9 cellular contexts compared by ENCODE assay signal in genomic region chr11:14359573-14360031, GRCh38. TPM values are rescaled to one million over a fixed set of nuclear protein-coding genes. Genes with fewer than 3 reads are reported as not detected.
DNase-seq lines count a peak whose midpoint lies in the region; ATAC-seq, FAIRE-seq and TF ChIP-seq lines count a peak whose summit lies in the region.
"Had no signal": no experiment of that assay in that cellular context is flagged by ENCODE, and none has a peak within 500 bp of the region (broad histone marks: within the 10 kb centered on the region; RNA-seq: fewer than 3 reads in every experiment).

No MANE protein-coding gene starts in this region.

- H3K4me2 ChIP-seq in GM12878 (ENCODE audit: control insufficient read depth, insufficient read depth): peak overlapping the region; percentile 96

- no TSS peak for BruUV-seq in A673 (replicated peaks; lab: Mats Ljungman, UMichigan)
- no TSS peak for BruUV-seq in GM12878 (replicated peaks; lab: Mats Ljungman, UMichigan)

- H3K9me3 ChIP-seq in A673 (ENCODE audit: low read depth, low read length, poor library complexity, severe bottlenecking): no peaks in the 10 kb centered on the region
- H3K9me3 ChIP-seq in GM12878 (replicated peaks; ENCODE audit: control insufficient read depth, insufficient read depth, low read length): no peaks in the 10 kb centered on the region

- peak overlapping the region; percentile 80 for H3K4me3 Mint-ChIP-seq in memory B cell

- peak overlapping the region; percentile 93 for H2AFZ ChIP-seq in GM12878 (ENCODE audit: control insufficient read depth, low read depth, low read length)

- no peaks in the 10 kb centered on the region for H3K9me3 Mint-ChIP-seq in memory B cell

- peaks cover 42% of the 10 kb centered on the region for H3K79me2 ChIP-seq in GM12878 (ENCODE audit: control insufficient read depth, insufficient read depth, low read length)

- H3K4me3 ChIP-seq in A673 (ENCODE audit: low read depth, low read length, poor library complexity, severe bottlenecking) (peak overlapping the region; percentile 78), HFF-Myc (replicated peaks; ENCODE audit: low read depth, low read length) (peak overlapping the region; percentile 60), GM12878 (peak overlapping the region; percentile 68)

- H3K27ac Mint-ChIP-seq in memory B cell: peak overlapping the region; percentile 61

- in situ Hi-C loops in GM12878 (cut with MboI): no loop called here

- H3K36me3 ChIP-seq in A673 (ENCODE audit: insufficient read depth, low read length, poor library complexity, severe bottlenecking) (no peaks in the 10 kb centered on the region), GM12878 (ENCODE audit: control insufficient read depth in 2 of 2, insufficient read depth in 2 of 2, low read length in 1 of 2) (no peaks in the 10 kb centered on the region)

- CTCF ChIA-PET in A673 (lab: Charles Lee): no interaction called here
- CTCF ChIA-PET in GM12878 (lab: Yijun Ruan, JAX): interaction anchor here (0.8 to 1.0 kb wide), 2 partner anchors 59 to 101 kb away, joined by 3 to 4 read pairs; no protein-coding TSS in a partner anchor

- RAD21 ChIA-PET in GM12878 (lab: Charles Lee; ENCODE audit: unreplicated experiment): interaction anchor here (0.7 kb wide), 1 partner anchor 51 kb away, joined by 5 read pairs; no protein-coding TSS in a partner anchor

- TF ChIP-seq POLR2A in GM12878 (IDR thresholded peaks at IDR 0.05; ENCODE audit: low read depth, low read length): no peak

- peaks cover 8% of the 10 kb centered on the region for H3K36me3 Mint-ChIP-seq in memory B cell

- DNase-seq in A673 (ENCODE audit: low spot score) (peak; percentile 46), HFF-Myc (ENCODE audit: extremely low read depth, low read depth) (no peak), GM12878 (ENCODE audit: low read depth, low spot score) (no peak), memory B cell (ENCODE audit: low spot score in 2 of 2) (no peak), NCI-H1694 (lab: John Stamatoyannopoulos, UW) (no peak)
- no peak for DNase-seq in activated CD4-positive, CD25-positive, alpha-beta regulatory T cell treated with anti-CD3 and anti-CD28 coated beads, Interleukin-2, amount 50 U/mL, for 72 hours

- peaks cover 29% of the 10 kb centered on the region for H3K4me1 Mint-ChIP-seq in memory B cell

- ATAC-seq in GM12878 (no peak), memory B cell (ENCODE audit: low read depth) (no peak), GM21723 (IDR thresholded peaks at IDR 0.05; ENCODE audit: unreplicated experiment) (no peak), HG03439 (IDR thresholded peaks at IDR 0.05; ENCODE audit: unreplicated experiment) (no peak)

- no peak for TF ChIP-seq CTCF in A673 (conservative IDR thresholded peaks at IDR 0.05; ENCODE audit: low read depth, low read length)
- TF ChIP-seq CTCF in HFF-Myc (IDR thresholded peaks at IDR 0.05; ENCODE audit: low read depth, low read length, missing control alignments): no peak
- TF ChIP-seq CTCF in GM12878 (IDR thresholded peaks at IDR 0.05 in 2 of 3, conservative IDR thresholded peaks at IDR 0.05 in 1 of 3; ENCODE audit: control insufficient read depth in 2 of 3, extremely low read depth in 1 of 3, insufficient read depth in 1 of 3, low read depth in 3 of 3, low read length in 3 of 3): no peak

- SMC1A ChIA-PET in GM12878 (lab: Charles Lee; ENCODE audit: uncharacterized antibody, unreplicated experiment): interaction anchor here (1.1 kb wide), 1 partner anchor 13 kb away, joined by 4 read pairs; no protein-coding TSS in a partner anchor

- TF ChIP-seq RAD21 in GM12878 (IDR thresholded peaks at IDR 0.05; ENCODE audit: insufficient read depth, low read depth, low read length): no peak

- FAIRE-seq in GM12878 (lab: Jason Lieb, UNC): no peak
- FAIRE-seq: frontal cortex had no signal

- H3K27me3 Mint-ChIP-seq in memory B cell: no peaks in the 10 kb centered on the region

- H4K20me1 ChIP-seq in GM12878 (ENCODE audit: control insufficient read depth, insufficient read depth): no peaks in the 10 kb centered on the region

- intact Hi-C loops in A673 (cut with micrococcal nuclease; ENCODE audit: unreplicated experiment) (no loop called here), GM12878 (cut with micrococcal nuclease; ENCODE audit: unreplicated experiment) (loop anchor here (2.0 kb wide), 1 partner anchor 51 kb away; no protein-coding TSS in a partner anchor)

- H3K27me3 ChIP-seq in A673 (replicated peaks; ENCODE audit: insufficient read depth, low read depth, low read length, poor library complexity) (no peaks in the 10 kb centered on the region), GM12878 (replicated peaks in 1 of 2; ENCODE audit: control insufficient read depth in 2 of 2, insufficient read depth in 2 of 2, low read length in 1 of 2) (no peaks in the 10 kb centered on the region)

- POLR2A ChIA-PET in A673 (lab: Charles Lee; ENCODE audit: low non-redundant PET) (no interaction called here), GM12878 (lab: Charles Lee) (interaction anchor here (0.5 to 0.7 kb wide), 2 partner anchors 65 to 887 kb away, joined by 3 read pairs; no protein-coding TSS in a partner anchor)

- 0 out of 2 replicates have a peak overlapping the region, but pooled peaks have one; percentile 29 for H3K9ac ChIP-seq in GM12878 (ENCODE audit: control insufficient read depth, insufficient read depth, low read length)

- H3K4me1 ChIP-seq in A673 (ENCODE audit: insufficient read depth, low read length, poor library complexity, severe bottlenecking) (peaks cover 7% of the 10 kb centered on the region), GM12878 (ENCODE audit: control insufficient read depth, insufficient read depth, low read length) (peaks cover 4% of the 10 kb centered on the region; the same call in 1 of the 2 replicates)

- WGBS in GM12878 (ENCODE audit: insufficient coverage, insufficient replicate concordance, low lambda C conversion rate, missing lambda C conversion rate): 49% methylated on average over 5 of the region's 5 CpGs

- H3K27ac ChIP-seq in A673 (ENCODE audit: low read depth, low read length, poor library complexity, severe bottlenecking) (no peak overlapping the region), GM12878 (ENCODE audit: control insufficient read depth, insufficient read depth) (no peak overlapping the region)

- TF ChIP-seq EP300 in GM12878 (IDR thresholded peaks at IDR 0.05; ENCODE audit: borderline replicate concordance in 1 of 2, control insufficient read depth in 1 of 2, low read depth in 2 of 2, low read length in 2 of 2): no peak

TF ChIP-seq in GM12878, 131 proteins besides CTCF, POLR2A, EP300 and RAD21:
- TF ChIP-seq POLR2AphosphoS5 (IDR thresholded peaks at IDR 0.05; ENCODE audit: low read length) (no peak), ZNF274 (IDR thresholded peaks at IDR 0.05; ENCODE audit: insufficient read depth, insufficient read length) (no peak), HDGF (IDR thresholded peaks at IDR 0.05) (0 out of 2 replicates have a peak, but pooled peaks have one; percentile 1), FOXM1 (IDR thresholded peaks at IDR 0.05; ENCODE audit: low read depth, low read length) (no peak), BCL3 (IDR thresholded peaks at IDR 0.05; ENCODE audit: borderline replicate concordance, insufficient read depth, low read depth, low read length, poor library complexity, severe bottlenecking) (peak; percentile 89), LARP7 (IDR thresholded peaks at IDR 0.05) (no peak), SMARCA5 (IDR thresholded peaks at IDR 0.05) (no peak), PBX3 (IDR thresholded peaks at IDR 0.05; ENCODE audit: insufficient replicate concordance, low read depth, low read length) (peak; percentile 33), HDAC2 (IDR thresholded peaks at IDR 0.05) (no peak), BMI1 (IDR thresholded peaks at IDR 0.05; ENCODE audit: borderline replicate concordance) (no peak), IKZF1 (conservative IDR thresholded peaks at IDR 0.05) (no peak), CHD4 (IDR thresholded peaks at IDR 0.05) (no peak), SUZ12 (IDR thresholded peaks at IDR 0.05; ENCODE audit: unreplicated experiment) (no peak)

RNA-seq across cellular contexts. Expression of gene RRAS2, which starts 0.6 kb away (rescaled TPM):
- total RNA-seq in A673 (2021): 23.3 and 24.8 TPM in 2 replicates
- 36.5 and 45.1 TPM in 2 replicates for total RNA-seq in GM12878 (2013; cell fraction: nucleolus; rRNA removed)
- 46.9 and 53.9 TPM in 2 replicates for total RNA-seq in GM12878 (2014; rRNA removed)
- 45.8 and 49.2 TPM in 2 replicates for total RNA-seq in GM12878 (2014; rRNA removed; fragmentation: Illumina TruSeq; extraction: Trizol)
- total RNA-seq in GM12878 (2021): 51.3 and 52.2 TPM in 2 replicates
- 21.4 TPM for polyA plus RNA-seq in GM12878 (2011; ENCODE audit: low read depth)
- polyA plus RNA-seq in GM12878 (2011; rRNA removed): 66.3 and 111 TPM in 2 replicates
- polyA plus RNA-seq in GM12878 (2011; cell fraction: cytosol; rRNA removed): 19.5 and 19.9 TPM in 2 replicates
- 17.0 and 21.5 TPM in 2 replicates for polyA plus RNA-seq in GM12878 (2011; cell fraction: nucleus; rRNA removed)
- 34.4 and 46.5 TPM in 2 replicates for polyA plus RNA-seq in GM12878 (2012)
- 72.4 and 86.7 TPM in 2 replicates for polyA plus RNA-seq in GM12878 (2014; fragmentation: Illumina TruSeq; extraction: Trizol)
- polyA plus RNA-seq in GM12878 (2014; fragmentation: Nextera tagmentation; extraction: Ambion mirVana): 10 to 100 TPM; 26.9 to 33.3 TPM
- 37.4 and 41.8 TPM in 2 replicates for polyA plus RNA-seq in GM12878 (2014; rRNA removed)
- polyA plus RNA-seq in GM12878 (2016; fragmentation: Nextera tagmentation; extraction: Ambion mirVana): 10 to 100 TPM; 40.0 to 45.0 TPM
- 17.7 and 26.6 TPM in 2 replicates for polyA minus RNA-seq in GM12878 (2011; rRNA and poly(A)+ RNA removed)
- polyA minus RNA-seq in GM12878 (2011; cell fraction: cytosol; rRNA and poly(A)+ RNA removed): 15.4 and 16.7 TPM in 2 replicates
- polyA minus RNA-seq in GM12878 (2011; cell fraction: nucleus; rRNA and poly(A)+ RNA removed): 12.6 and 20.9 TPM in 2 replicates
